30 cellular contexts compared by ENCODE assay signal in the genomic region with DNA sequence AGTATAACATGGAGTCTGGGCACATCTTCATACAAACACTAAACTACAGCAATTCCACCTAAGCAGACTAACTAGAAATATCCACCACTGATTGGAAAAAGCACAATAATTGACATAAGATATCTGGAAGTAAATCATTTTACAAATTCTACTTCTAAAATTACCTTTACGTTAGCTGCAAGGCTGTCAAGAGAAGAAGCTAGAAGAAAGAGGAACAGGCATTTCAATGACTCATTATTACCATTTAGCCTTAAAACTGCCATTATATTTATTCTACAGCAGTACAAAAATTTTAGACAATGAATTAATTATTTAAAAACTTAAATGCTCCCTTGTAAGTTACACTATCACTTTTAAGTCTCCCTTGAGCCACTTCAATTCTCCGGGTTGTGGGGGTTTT.
"Had no signal": no experiment of that assay in that cellular context is flagged by ENCODE, and none has a peak within 500 bp of the region (broad histone marks: within the 10 kb centered on the region; RNA-seq: fewer than 3 reads in every experiment).

No MANE protein-coding gene starts in this region.

- H3K4me3 ChIP-seq: adrenal gland, breast epithelium, colonic mucosa, PC-9, SK-N-MC had no signal

- H3K27me3 ChIP-seq: adrenal gland, breast epithelium, colonic mucosa had no signal

- H3K27ac ChIP-seq: adrenal gland, breast epithelium, colonic mucosa, PC-9, SK-N-MC, WERI-Rb-1 had no signal

- H3K27me3 Mint-ChIP-seq: activated CD4-positive, alpha-beta T cell treated with anti-CD3 and anti-CD28 coated beads for 36 hours had no signal

- H3K4me1 ChIP-seq: adrenal gland, breast epithelium, colonic mucosa had no signal

- H3K27ac Mint-ChIP-seq: activated CD4-positive, alpha-beta memory T cell treated with anti-CD3 and anti-CD28 coated beads, Interleukin-2, amount 10 ng/mL, durations not matched to agents 7 days and 5 days; activated CD4-positive, alpha-beta T cell treated with anti-CD3 and anti-CD28 coated beads for 36 hours; activated naive CD8-positive, alpha-beta T cell treated with anti-CD3 and anti-CD28 coated beads, Interleukin-2, amount 10 ng/mL, durations not matched to agents 7 days and 5 days; activated T-helper 17 cell treated with anti-CD3 and anti-CD28 coated beads, Interleukin-2, amount 50 U/mL, for 72 hours had no signal

- DNase-seq: activated CD4-positive, alpha-beta memory T cell treated with anti-CD3 and anti-CD28 coated beads, Interleukin-2, amount 10 ng/mL, durations not matched to agents 7 days and 5 days; activated CD4-positive, alpha-beta T cell treated with anti-CD3 and anti-CD28 coated beads for 36 hours; activated CD4-positive, alpha-beta T cell treated with anti-CD3 and anti-CD28 coated beads, Interleukin-2, amount 50 U/mL, for 1 hour; activated gamma-delta T cell treated with Interleukin-2 at 50 U/mL for 16 hours; activated naive CD4-positive, alpha-beta T cell treated with anti-CD3 and anti-CD28 coated beads, Interleukin-2, amount 50 U/mL, for 16 hours; activated naive CD8-positive, alpha-beta T cell treated with anti-CD3 and anti-CD28 coated beads, Interleukin-2, amount 10 ng/mL, durations not matched to agents 7 days and 5 days; activated T-cell treated with anti-CD3 and anti-CD28 coated beads for 4 hours; activated T-cell treated with anti-CD3 and anti-CD28 coated beads, Interleukin-2, amount 50 U/mL, for 48 hours; adrenal gland; aorta; caudate nucleus; colonic mucosa; KG1; NCI-H1092 treated with DMSO at 0.1 percent for 48 hours; NCI-H1417 treated with DMSO at 0.1 percent for 48 hours; NCI-H1694; NCI-H2029; NCI-H2107; NCI-H2171 treated with DMSO at 0.1 percent for 48 hours; NCI-H226; NCI-H510A; NCI-H526 treated with DMSO at 0.1 percent for 48 hours; NCI-H82; PC-9; SHP77 treated with DMSO at 0.1 percent for 48 hours; SW 1271; WERI-Rb-1 had no signal

- H3K4me2 ChIP-seq: PC-9 had no signal

- H3K4me3 Mint-ChIP-seq: activated CD4-positive, alpha-beta memory T cell treated with anti-CD3 and anti-CD28 coated beads, Interleukin-2, amount 10 ng/mL, durations not matched to agents 7 days and 5 days; activated CD4-positive, alpha-beta T cell treated with anti-CD3 and anti-CD28 coated beads for 36 hours; activated naive CD8-positive, alpha-beta T cell treated with anti-CD3 and anti-CD28 coated beads, Interleukin-2, amount 10 ng/mL, durations not matched to agents 7 days and 5 days; activated T-helper 17 cell treated with anti-CD3 and anti-CD28 coated beads, Interleukin-2, amount 50 U/mL, for 72 hours had no signal

- H2AFZ ChIP-seq: PC-9 had no signal

- H3K9me3 Mint-ChIP-seq: activated CD4-positive, alpha-beta memory T cell treated with anti-CD3 and anti-CD28 coated beads, Interleukin-2, amount 10 ng/mL, durations not matched to agents 7 days and 5 days; activated T-helper 17 cell treated with anti-CD3 and anti-CD28 coated beads, Interleukin-2, amount 50 U/mL, for 72 hours had no signal

- H3K9me3 ChIP-seq: adrenal gland, breast epithelium, colonic mucosa had no signal
